Comparison of ENCODE assay signal across 1 cellular context in the genomic region with DNA sequence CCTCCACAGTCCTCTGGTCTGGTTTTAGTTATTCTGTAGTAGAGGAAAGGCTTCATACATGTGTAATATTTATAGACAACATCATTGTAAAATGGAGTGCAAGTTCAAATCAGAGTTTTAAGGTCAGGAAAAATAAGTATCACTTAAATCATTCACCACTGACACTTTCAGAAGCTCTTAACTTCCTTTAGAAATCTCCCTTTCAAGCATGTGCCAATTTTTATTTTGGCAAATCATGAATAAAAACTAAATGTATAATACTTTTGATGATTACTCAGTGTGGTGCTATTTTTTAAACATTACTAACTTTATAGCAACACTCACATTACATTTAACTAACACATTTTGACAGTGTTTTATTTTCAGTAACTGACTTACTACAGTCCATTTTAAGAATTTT.
TF ChIP-seq lines count a peak whose summit lies in the region.

No MANE protein-coding gene starts in this region.

TF ChIP-seq in IMR-90, 13 proteins besides CTCF, POLR2A, EP300 and RAD21:
- TF ChIP-seq SMC3 (IDR thresholded peaks at IDR 0.05; ENCODE audit: low read depth, low read length) = no peak
- TF ChIP-seq RFX5 (IDR thresholded peaks at IDR 0.05; ENCODE audit: low read depth, low read length) = no peak
- no peak for TF ChIP-seq CHD1 (IDR thresholded peaks at IDR 0.05; ENCODE audit: low read depth, low read length)
- no peak for TF ChIP-seq RCOR1 (IDR thresholded peaks at IDR 0.05; ENCODE audit: insufficient replicate concordance, low read length)
- no peak for TF ChIP-seq MXI1 (IDR thresholded peaks at IDR 0.05; ENCODE audit: borderline replicate concordance, low read depth, low read length)
- TF ChIP-seq FOS (IDR thresholded peaks at IDR 0.05; ENCODE audit: low read depth, low read length) = no peak
- no peak for TF ChIP-seq MAZ (IDR thresholded peaks at IDR 0.05; ENCODE audit: borderline replicate concordance, low read depth, low read length)
- no peak for TF ChIP-seq NFE2L2 (IDR thresholded peaks at IDR 0.05; ENCODE audit: low read depth, low read length)
- no peak for TF ChIP-seq BHLHE40 (IDR thresholded peaks at IDR 0.05; ENCODE audit: low read depth, low read length)
- TF ChIP-seq MAFK (IDR thresholded peaks at IDR 0.05; ENCODE audit: low read depth, low read length) = no peak
- TF ChIP-seq, protein P1, sequence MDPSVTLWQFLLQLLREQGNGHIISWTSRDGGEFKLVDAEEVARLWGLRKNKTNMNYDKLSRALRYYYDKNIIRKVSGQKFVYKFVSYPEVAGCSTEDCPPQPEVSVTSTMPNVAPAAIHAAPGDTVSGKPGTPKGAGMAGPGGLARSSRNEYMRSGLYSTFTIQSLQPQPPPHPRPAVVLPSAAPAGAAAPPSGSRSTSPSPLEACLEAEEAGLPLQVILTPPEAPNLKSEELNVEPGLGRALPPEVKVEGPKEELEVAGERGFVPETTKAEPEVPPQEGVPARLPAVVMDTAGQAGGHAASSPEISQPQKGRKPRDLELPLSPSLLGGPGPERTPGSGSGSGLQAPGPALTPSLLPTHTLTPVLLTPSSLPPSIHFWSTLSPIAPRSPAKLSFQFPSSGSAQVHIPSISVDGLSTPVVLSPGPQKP (IDR thresholded peaks at IDR 0.05; ENCODE audit: borderline replicate concordance, low read depth, low read length) = no peak
- TF ChIP-seq, protein P2, sequence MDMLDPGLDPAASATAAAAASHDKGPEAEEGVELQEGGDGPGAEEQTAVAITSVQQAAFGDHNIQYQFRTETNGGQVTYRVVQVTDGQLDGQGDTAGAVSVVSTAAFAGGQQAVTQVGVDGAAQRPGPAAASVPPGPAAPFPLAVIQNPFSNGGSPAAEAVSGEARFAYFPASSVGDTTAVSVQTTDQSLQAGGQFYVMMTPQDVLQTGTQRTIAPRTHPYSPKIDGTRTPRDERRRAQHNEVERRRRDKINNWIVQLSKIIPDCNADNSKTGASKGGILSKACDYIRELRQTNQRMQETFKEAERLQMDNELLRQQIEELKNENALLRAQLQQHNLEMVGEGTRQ (IDR thresholded peaks at IDR 0.05; ENCODE audit: low read depth, low read length) = no peak
- no peak for TF ChIP-seq CEBPB (IDR thresholded peaks at IDR 0.05; ENCODE audit: low read depth, low read length)
TF ChIP-seq in IMR-90: peak in this region for 0.
